7 cellular contexts compared by ENCODE assay signal in genomic region chr9:81688262-81689092, GRCh38. TPM values are rescaled to one million over a fixed set of nuclear protein-coding genes. Genes with fewer than 3 reads are reported as not detected.
DNase-seq lines count a peak whose midpoint lies in the region; ATAC-seq and TF ChIP-seq lines count a peak whose summit lies in the region.
"Not testable (repeated sequence)": the region's sequence is repeated elsewhere in the genome, so short reads cannot be mapped to it uniquely, and the experiment has no call there.

No MANE protein-coding gene starts in this region.

- peak overlapping the region; percentile 65 for H3K4me3 ChIP-seq in kidney epithelial cell (ENCODE audit: low read depth, low read length)
- H3K4me3 ChIP-seq in prostate gland, result peak overlapping the region; percentile 64 to 66

- not testable (repeated sequence) for H3K9me3 ChIP-seq in prostate gland

- not testable (repeated sequence) for H3K27me3 Mint-ChIP-seq in effector memory CD8-positive, alpha-beta T cell

- WGBS in prostate gland, result under 1% methylated on average over 64 of the region's 107 CpGs

- TF ChIP-seq CTCF in kidney epithelial cell (IDR thresholded peaks at IDR 0.05; ENCODE audit: insufficient read depth, low read length, poor library complexity, severe bottlenecking); prostate gland (IDR thresholded peaks at IDR 0.05): not testable (repeated sequence)

- intact Hi-C loops in prostate gland (cut with DNase I), result loop anchor here (5.0 to 10.0 kb wide), 7 partner anchors 101 to 916 kb away; no protein-coding TSS in a partner anchor

- H3K9me3 Mint-ChIP-seq in effector memory CD8-positive, alpha-beta T cell, result not testable (repeated sequence)

- H3K27ac ChIP-seq in prostate gland, result peak overlapping the region; percentile 79 to 85

- not testable (repeated sequence) for H3K27ac Mint-ChIP-seq in effector memory CD8-positive, alpha-beta T cell

- not testable (repeated sequence) for TF ChIP-seq POLR2A in prostate gland (IDR thresholded peaks at IDR 0.05)

- H3K36me3 Mint-ChIP-seq in effector memory CD8-positive, alpha-beta T cell (ENCODE audit: insufficient read depth), result peaks cover 11% of the 10 kb centered on the region

- ATAC-seq in GM18517 (IDR thresholded peaks at IDR 0.05; ENCODE audit: unreplicated experiment) (peak; percentile 16), HG02981 (IDR thresholded peaks at IDR 0.05; ENCODE audit: unreplicated experiment) (peak; percentile 5)
- ATAC-seq in effector memory CD8-positive, alpha-beta T cell (replicated peaks), result peak; percentile 26

- peak overlapping the region; percentile 70 to 86 for H3K4me3 Mint-ChIP-seq in effector memory CD8-positive, alpha-beta T cell

- H3K36me3 ChIP-seq in kidney epithelial cell (ENCODE audit: control insufficient read depth, insufficient read depth, low read length); prostate gland: not testable (repeated sequence)

- H3K27me3 ChIP-seq in kidney epithelial cell (ENCODE audit: control insufficient read depth, insufficient read depth, low read length); prostate gland (replicated peaks; ENCODE audit: insufficient read depth): not testable (repeated sequence)

- H3K4me1 ChIP-seq in prostate gland (replicated peaks), result not testable (repeated sequence)

- not testable (repeated sequence) for H3K4me1 Mint-ChIP-seq in effector memory CD8-positive, alpha-beta T cell (ENCODE audit: low read depth in 2 of 2)

- DNase-seq in NCI-H2196 (lab: John Stamatoyannopoulos, UW; ENCODE audit: unreplicated experiment) (peak; percentile 30), prostate gland (ENCODE audit: low spot score) (peak; percentile 56)
- DNase-seq in activated T-cell treated with anti-CD3 and anti-CD28 coated beads, Interleukin-2, amount 50 U/mL, for 1 hour, result peak; percentile 35
- peak in 1 of 3 experiments; percentile 24 for DNase-seq in effector memory CD8-positive, alpha-beta T cell
- DNase-seq in kidney epithelial cell (ENCODE audit: low read depth), result not testable (repeated sequence)

RNA-seq across cellular contexts. Expression of gene TLE1, which starts 0.9 kb away (rescaled TPM):
- total RNA-seq in kidney epithelial cell, result 63.5 and 64.1 TPM in 2 replicates
- total RNA-seq in prostate gland, result 10 to 100 TPM; 61.0 to 89.5 TPM
